16 cellular contexts compared by ENCODE assay signal in genomic region chr2:127771756-127772155, GRCh38.
DNase-seq lines count a peak whose midpoint lies in the region; ATAC-seq, FAIRE-seq and TF ChIP-seq lines count a peak whose summit lies in the region.
"Had no signal": no experiment of that assay in that cellular context is flagged by ENCODE, and none has a peak within 500 bp of the region (broad histone marks: within the 10 kb centered on the region; RNA-seq: fewer than 3 reads in every experiment).

No MANE protein-coding gene starts in this region.

- DNase-seq in AG10803 (ENCODE audit: low read depth) = peak; percentile 64
- peak; percentile 11 for DNase-seq in HTR-8/SVneo (ENCODE audit: insufficient read length, low spot score)
- peak; percentile 48 for DNase-seq in brain microvascular endothelial cell
- DNase-seq in foreskin melanocyte = peak; percentile 46
- no peak for DNase-seq in stimulated activated naive CD4-positive, alpha-beta T cell treated with Interleukin-2 at 50 U/mL for 16 hours (lab: John Stamatoyannopoulos, UW)
- no peak for DNase-seq in GM13977 (ENCODE audit: low spot score)
- DNase-seq: activated CD4-positive, alpha-beta T cell treated with anti-CD3 and anti-CD28 coated beads for 48 hours; activated T-cell treated with anti-CD3 and anti-CD28 coated beads, Interleukin-2, amount 50 U/mL, for 72 hours; DMS79; NCI-H2029 treated with DMSO at 0.1 percent for 48 hours; NCI-H748 treated with DMSO at 0.1 percent for 48 hours had no signal

- H3K36me3 ChIP-seq in brain microvascular endothelial cell (replicated peaks) = peaks cover 10% of the 10 kb centered on the region

- no peaks in the 10 kb centered on the region for H3K27me3 ChIP-seq in brain microvascular endothelial cell (replicated peaks)
- H3K27me3 ChIP-seq: BLaER1 treated with 17β-estradiol and CSF1 and Interleukin-3, amounts not matched to agents 10 nM and 100 nM had no signal

- no peak for FAIRE-seq in HTR-8/SVneo (lab: Jason Lieb, UNC)
- FAIRE-seq: GM12891, islet of Langerhans had no signal

- ATAC-seq in GM21360 (IDR thresholded peaks at IDR 0.05; ENCODE audit: unreplicated experiment) (no peak), GM19324 (IDR thresholded peaks at IDR 0.05; ENCODE audit: low FRiP score, unreplicated experiment) (no peak)

- TF ChIP-seq CTCF in AG10803 (conservative IDR thresholded peaks at IDR 0.05; ENCODE audit: low read length) = no peak
- no peak for TF ChIP-seq CTCF in brain microvascular endothelial cell (IDR thresholded peaks at IDR 0.05; ENCODE audit: low read depth, low read length, missing control alignments)
- no peak for TF ChIP-seq CTCF in GM13977 (IDR thresholded peaks at IDR 0.05; ENCODE audit: extremely low read depth, insufficient read depth, missing control alignments)

- H3K4me3 ChIP-seq in AG10803 (ENCODE audit: low read length) (no peak overlapping the region), brain microvascular endothelial cell (ENCODE audit: low read depth, low read length) (no peak overlapping the region)
- H3K4me3 ChIP-seq: BLaER1 treated with 17β-estradiol and CSF1 and Interleukin-3, amounts not matched to agents 10 nM and 100 nM had no signal

- in situ Hi-C loops in brain microvascular endothelial cell (cut with HindIII; ENCODE audit: low pct_ligation_motif_present, low sequenced_read_pairs) (no loop called here), GM13977 (cut with MboI; ENCODE audit: low pct_unique_long_range_greater_than_20kb, low sequenced_read_pairs, unreplicated experiment) (no loop called here)

- H3K27ac ChIP-seq in brain microvascular endothelial cell = peak overlapping the region; percentile 73
- H3K27ac ChIP-seq: BLaER1 treated with 17β-estradiol and CSF1 and Interleukin-3, amounts not matched to agents 10 nM and 100 nM had no signal

Comparison
In these comparisons a context has a peak if more than half of its experiments do, and no peak if none do; other contexts are left out.
1. DNase-seq: peak in AG10803 (single experiment), HTR-8/SVneo (single experiment), brain microvascular endothelial cell (single experiment) and foreskin melanocyte (single experiment); none in stimulated activated naive CD4-positive, alpha-beta T cell treated with Interleukin-2 at 50 U/mL for 16 hours (single experiment) and GM13977 (single experiment).